Comparison of ENCODE assay signal across 10 cellular contexts in genomic region chr12:93773122-93773871, GRCh38.
DNase-seq lines count a peak whose midpoint lies in the region; ATAC-seq, FAIRE-seq and TF ChIP-seq lines count a peak whose summit lies in the region.
"Had no signal": no experiment of that assay in that cellular context is flagged by ENCODE, and none has a peak within 500 bp of the region (broad histone marks: within the 10 kb centered on the region; RNA-seq: fewer than 3 reads in every experiment).

No MANE protein-coding gene starts in this region.

- TF ChIP-seq POLR2A in HepG2 (IDR thresholded peaks at IDR 0.05; ENCODE audit: insufficient read depth in 1 of 2, low read depth in 2 of 2, low read length in 2 of 2), result no peak

- H3K9me3 Mint-ChIP-seq in activated T-cell treated with anti-CD3 and anti-CD28 coated beads, Interleukin-2, amount 50 U/mL, for 24 hours, result peaks cover 14% of the 10 kb centered on the region

- no peaks in the 10 kb centered on the region for H3K9me2 ChIP-seq in Karpas-422 (replicated peaks; ENCODE audit: insufficient read depth, low read length)

- H2AFZ ChIP-seq in HepG2 (ENCODE audit: low read length) (no peak overlapping the region), Karpas-422 (ENCODE audit: low read length) (no peak overlapping the region)

- H3K79me2 ChIP-seq in HepG2 (ENCODE audit: insufficient read depth, low read length) (no peaks in the 10 kb centered on the region), Karpas-422 (ENCODE audit: low read length) (no peaks in the 10 kb centered on the region)

- in situ Hi-C loops in HepG2 (cut with HindIII; ENCODE audit: extremely low pct_ligation_motif_present, low pct_unique_long_range_greater_than_20kb), result no loop called here

- H3K4me1 Mint-ChIP-seq in activated T-cell treated with anti-CD3 and anti-CD28 coated beads, Interleukin-2, amount 50 U/mL, for 24 hours (ENCODE audit: low read depth), result peaks cover 50% of the 10 kb centered on the region

- H3K4me3 ChIP-seq in HepG2 (replicated peaks in 1 of 3; ENCODE audit: insufficient read depth in 1 of 3, low read depth in 2 of 3, low read length in 3 of 3), result no peak overlapping the region
- H3K4me3 ChIP-seq in small intestine (ENCODE audit: low read depth in 1 of 2, low read length in 2 of 2), result no peak overlapping the region
- H3K4me3 ChIP-seq in Karpas-422 (ENCODE audit: low read length), result no peak overlapping the region

- H3K9me3 ChIP-seq in HepG2 (ENCODE audit: low read length) (no peaks in the 10 kb centered on the region), small intestine (ENCODE audit: control insufficient read depth, low read depth) (no peaks in the 10 kb centered on the region), Karpas-422 (ENCODE audit: low read length) (no peaks in the 10 kb centered on the region)
- H3K9me3 ChIP-seq: neutrophil had no signal

- peaks cover 18% of the 10 kb centered on the region for H3K36me3 Mint-ChIP-seq in activated T-cell treated with anti-CD3 and anti-CD28 coated beads, Interleukin-2, amount 50 U/mL, for 24 hours (ENCODE audit: low read depth)

- no peak overlapping the region for H3K4me3 Mint-ChIP-seq in activated T-cell treated with anti-CD3 and anti-CD28 coated beads, Interleukin-2, amount 50 U/mL, for 24 hours

- no peaks in the 10 kb centered on the region for H3K27me3 Mint-ChIP-seq in activated T-cell treated with anti-CD3 and anti-CD28 coated beads, Interleukin-2, amount 50 U/mL, for 24 hours

- intact Hi-C loops in HepG2 (cut with micrococcal nuclease; ENCODE audit: unreplicated experiment), result no loop called here

- H3K36me3 ChIP-seq in HepG2 (replicated peaks in 1 of 2; ENCODE audit: control insufficient read depth in 1 of 2, insufficient read depth in 2 of 2, low read length in 2 of 2), result no peaks in the 10 kb centered on the region
- no peaks in the 10 kb centered on the region for H3K36me3 ChIP-seq in small intestine (ENCODE audit: control insufficient read depth in 2 of 2, insufficient read depth in 2 of 2, low read length in 2 of 2)
- H3K36me3 ChIP-seq in Karpas-422 (ENCODE audit: insufficient read depth, low read length), result no peaks in the 10 kb centered on the region
- H3K36me3 ChIP-seq: neutrophil had no signal

- no peak for TF ChIP-seq EP300 in HepG2 (IDR thresholded peaks at IDR 0.05; ENCODE audit: low read depth in 2 of 2, low read length in 2 of 2)
- TF ChIP-seq EP300 in HepG2 (CRISPR knock-in tag; IDR thresholded peaks at IDR 0.05; ENCODE audit: borderline replicate concordance), result no peak

- H3K9ac ChIP-seq in HepG2 (ENCODE audit: insufficient read depth, low read depth, low read length) (no peak overlapping the region), Karpas-422 (ENCODE audit: low read length) (no peak overlapping the region)

- CTCF ChIA-PET in HepG2 (lab: Yijun Ruan, JAX; ENCODE audit: low intra/inter-chr PET ratio, low total read pairs), result no interaction called here

- peak overlapping the region; percentile 33 for H3K27ac Mint-ChIP-seq in activated T-cell treated with anti-CD3 and anti-CD28 coated beads, Interleukin-2, amount 50 U/mL, for 24 hours

- H3K4me1 ChIP-seq in HepG2 (ENCODE audit: insufficient read depth, low read length), result no peaks in the 10 kb centered on the region
- H3K4me1 ChIP-seq in small intestine (ENCODE audit: control insufficient read depth in 2 of 2, insufficient read depth in 1 of 2, low read depth in 1 of 2, low read length in 1 of 2), result no peaks in the 10 kb centered on the region
- peaks cover 16% of the 10 kb centered on the region for H3K4me1 ChIP-seq in Karpas-422 (ENCODE audit: low read length)

- no TSS peak for BruUV-seq in HepG2 (replicated peaks; lab: Mats Ljungman, UMichigan)

- ATAC-seq in HepG2, result no peak
- ATAC-seq in GM21515 (IDR thresholded peaks at IDR 0.05; ENCODE audit: unreplicated experiment), result no peak

- FAIRE-seq in HepG2 (lab: Jason Lieb, UNC) (no peak), small intestine (lab: Jason Lieb, UNC) (no peak)

- H3K27ac ChIP-seq in HepG2 (ENCODE audit: extremely low read length, insufficient read depth, low read length) (no peak overlapping the region), small intestine (ENCODE audit: low read depth in 1 of 2, low read length in 1 of 2) (no peak overlapping the region), Karpas-422 (ENCODE audit: low read length) (no peak overlapping the region)
- H3K27ac ChIP-seq: neutrophil had no signal

- POLR2A ChIA-PET in HepG2 (lab: Yijun Ruan, JAX), result no interaction called here

- DNase-seq in AML-193 (lab: John Stamatoyannopoulos, UW) (peak; percentile 51 to 61), LHCN-M2 (ENCODE audit: low read depth) (peak; percentile 65), HepG2 (ENCODE audit: low spot score) (no peak), small intestine (no peak), SHP77 treated with DMSO at 0.1 percent for 48 hours (lab: John Stamatoyannopoulos, UW) (no peak), Karpas-422 (no peak)
- DNase-seq in activated T-cell treated with anti-CD3 and anti-CD28 coated beads, Interleukin-2, amount 50 U/mL, for 24 hours, result peak; percentile 59
- DNase-seq: NCI-H1105 had no signal

- no peak for TF ChIP-seq RAD21 in HepG2 (CRISPR knock-in tag; IDR thresholded peaks at IDR 0.05)

- H3K4me2 ChIP-seq in HepG2 (ENCODE audit: low read depth, low read length) (no peak overlapping the region), Karpas-422 (ENCODE audit: low read depth, low read length, poor library complexity, severe bottlenecking) (no peak overlapping the region)

- WGBS in HepG2 (ENCODE audit: low lambda C conversion rate), result 89% methylated on average over 3 of the region's 5 CpGs
- WGBS in small intestine, 3 donors, result 79 to 91% (median 81%) methylated on average over 4 to 5 of the region's 5 CpGs

- H3K27me3 ChIP-seq in HepG2 (ENCODE audit: control insufficient read depth in 1 of 2, insufficient read depth in 2 of 2, low read length in 2 of 2), result no peaks in the 10 kb centered on the region
- H3K27me3 ChIP-seq in small intestine (ENCODE audit: control insufficient read depth in 2 of 2, insufficient read depth in 2 of 2, low read length in 2 of 2), result no peaks in the 10 kb centered on the region
- no peaks in the 10 kb centered on the region for H3K27me3 ChIP-seq in Karpas-422 (ENCODE audit: low read length)
- H3K27me3 ChIP-seq: neutrophil had no signal

- no peak for TF ChIP-seq CTCF in HepG2 (CRISPR knock-in tag; IDR thresholded peaks at IDR 0.05)

- H4K20me1 ChIP-seq in HepG2 (ENCODE audit: insufficient read depth, low read length) (no peaks in the 10 kb centered on the region), Karpas-422 (ENCODE audit: insufficient read depth, low read depth, low read length) (no peaks in the 10 kb centered on the region)

TF ChIP-seq in HepG2, 621 proteins besides CTCF, POLR2A, EP300 and RAD21:
- peak; percentile 65; the same call in 1 of the 2 replicates for TF ChIP-seq ZNF12 (CRISPR knock-in tag; IDR thresholded peaks at IDR 0.05)
- no peak for TF ChIP-seq FOSL2 (CRISPR knock-in tag; IDR thresholded peaks at IDR 0.05)

Comparison
In these comparisons a context has a peak if more than half of its experiments do, and no peak if none do; other contexts are left out.
1. DNase-seq: peak in AML-193 (2 of 2), LHCN-M2 (single experiment) and activated T-cell treated with anti-CD3 and anti-CD28 coated beads, Interleukin-2, amount 50 U/mL, for 24 hours (single experiment); none in HepG2 (single experiment), small intestine (single experiment), SHP77 treated with DMSO at 0.1 percent for 48 hours (single experiment) and Karpas-422 (single experiment).